25 cellular contexts compared by ENCODE assay signal in the genomic region with DNA sequence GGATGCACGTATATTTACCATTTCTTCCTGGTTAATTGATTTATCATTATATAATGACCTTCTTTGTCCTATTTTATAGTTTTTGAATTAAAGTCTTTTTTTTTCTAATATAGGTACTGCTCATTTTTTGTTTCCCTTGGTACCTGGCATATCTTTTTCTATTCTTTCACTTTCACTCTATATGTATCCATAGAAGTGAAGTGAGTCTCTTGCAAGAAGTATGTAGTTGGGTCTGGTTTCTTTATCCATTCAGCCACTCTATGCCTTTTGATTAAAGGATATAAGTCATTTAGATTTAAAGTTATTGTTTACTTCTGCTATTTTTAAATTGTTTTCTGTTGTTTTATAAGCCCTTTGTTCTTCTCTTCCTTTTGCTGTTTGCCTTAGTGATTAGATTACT.
"Had no signal": no experiment of that assay in that cellular context is flagged by ENCODE, and none has a peak within 500 bp of the region (broad histone marks: within the 10 kb centered on the region; RNA-seq: fewer than 3 reads in every experiment).

No MANE protein-coding gene starts in this region.

- H3K9me3 ChIP-seq: lower lobe of right lung, prostate gland, right atrium auricular region, suprapubic skin, transverse colon, upper lobe of right lung, vagina had no signal

- H3K4me1 ChIP-seq: lower lobe of right lung, prostate gland, right atrium auricular region, suprapubic skin, upper lobe of right lung, vagina had no signal

- ATAC-seq: left ventricle myocardium superior; lower lobe of right lung; naive thymus-derived CD8-positive, alpha-beta T cell; sciatic nerve; stimulated activated naive CD8-positive, alpha-beta T cell treated with anti-CD3 and anti-CD28 coated beads, Interleukin-15, amount 100 ng/mL, for 72 hours; upper lobe of right lung had no signal

- H3K27me3 ChIP-seq: right atrium auricular region, suprapubic skin, transverse colon, upper lobe of right lung, vagina had no signal

- H3K4me3 ChIP-seq: lower lobe of right lung, prostate gland, right atrium auricular region, smooth muscle cell, suprapubic skin, transverse colon, upper lobe of right lung, vagina had no signal

- H3K27ac ChIP-seq: lower lobe of right lung, prostate gland, right atrium auricular region, suprapubic skin, transverse colon, upper lobe of right lung, vagina had no signal

- H3K4me2 ChIP-seq: smooth muscle cell had no signal

- DNase-seq: dermis blood vessel endothelial cell; effector memory CD4-positive, alpha-beta T cell; erythroblast; hypothalamus; immature natural killer cell; islet precursor cell; left ventricle myocardium superior; lower lobe of right lung; naive thymus-derived CD8-positive, alpha-beta T cell; nephron progenitor cell; nucleus accumbens; stimulated activated CD4-positive, alpha-beta T cell treated with anti-CD3 and anti-CD28 coated beads, Interleukin-12 subunit alpha, Interleukin-12 subunit beta, amount 100 ng/mL, for 4 hours; stimulated activated CD4-positive, alpha-beta T cell treated with anti-CD3 and anti-CD28 coated beads, Interleukin-1b, Interleukin-23, amount 100 ng/mL, for 48 hours; stimulated activated CD4-positive, alpha-beta T cell treated with anti-CD3 and anti-CD28 coated beads, Interleukin-4, amount 100 ng/mL, for 1 hour; stimulated activated CD8-positive, alpha-beta memory T cell treated with anti-CD3 and anti-CD28 coated beads, Interleukin-4, amount 100 ng/mL, for 48 hours; stimulated activated naive CD4-positive, alpha-beta T cell; stimulated activated naive CD8-positive, alpha-beta T cell treated with anti-CD3 and anti-CD28 coated beads, Interleukin-15, amount 100 ng/mL, for 72 hours; transverse colon; upper lobe of right lung had no signal

- H3K36me3 ChIP-seq: lower lobe of right lung, prostate gland, right atrium auricular region, suprapubic skin, transverse colon, upper lobe of right lung, vagina had no signal
